Comparison of ENCODE assay signal across 1 cellular context in genomic region chr1:193104906-193105820, GRCh38.
TF ChIP-seq lines count a peak whose summit lies in the region.

Gene GLRX2, minus strand, starts transcription at chr1:193105414. Its CDS starts 32 bp downstream, at chr1:193105382.

TF ChIP-seq in K562, 482 proteins besides CTCF, POLR2A, EP300 and RAD21 (continued from another document and continues in another):
- TF ChIP-seq MGA (IDR thresholded peaks at IDR 0.05), result peak; percentile 51
- TF ChIP-seq ZNF609 (CRISPR knock-in tag; IDR thresholded peaks at IDR 0.05; ENCODE audit: borderline replicate concordance), result peak; percentile 64; the same call in 1 of the 2 replicates
- TF ChIP-seq TFAP4 (CRISPR knock-in tag; IDR thresholded peaks at IDR 0.05; ENCODE audit: borderline replicate concordance), result peak; percentile 94
- TF ChIP-seq NFYB (IDR thresholded peaks at IDR 0.05; ENCODE audit: extremely low read depth, insufficient read length), result no peak
- TF ChIP-seq SREBF2 (CRISPR knock-in tag; IDR thresholded peaks at IDR 0.05), result no peak
- no peak for TF ChIP-seq HEY1 (CRISPR knock-in tag; IDR thresholded peaks at IDR 0.05; ENCODE audit: borderline replicate concordance)
- peak; percentile 78 for TF ChIP-seq MAX (CRISPR knock-in tag; IDR thresholded peaks at IDR 0.05)
- TF ChIP-seq ZNF785 (CRISPR knock-in tag; IDR thresholded peaks at IDR 0.05), result no peak
- no peak for TF ChIP-seq MBD1 (CRISPR knock-in tag; IDR thresholded peaks at IDR 0.05)
- TF ChIP-seq MTA2 (IDR thresholded peaks at IDR 0.05; ENCODE audit: low read depth), result no peak
- TF ChIP-seq NFIX (CRISPR knock-in tag; IDR thresholded peaks at IDR 0.05; ENCODE audit: low read depth), result no peak
- no peak for TF ChIP-seq ZNF232 (CRISPR knock-in tag; IDR thresholded peaks at IDR 0.05)
- TF ChIP-seq NR2C1 (IDR thresholded peaks at IDR 0.05), result no peak
- no peak for TF ChIP-seq NR2C1 (tag; IDR thresholded peaks at IDR 0.05)
- no peak for TF ChIP-seq SMAD2 (IDR thresholded peaks at IDR 0.05; ENCODE audit: low read depth, low read length)
- no peak for TF ChIP-seq DNMT1 (IDR thresholded peaks at IDR 0.05)
- no peak for TF ChIP-seq ZNF408 (CRISPR knock-in tag; IDR thresholded peaks at IDR 0.05; ENCODE audit: low read depth)
- TF ChIP-seq YBX1 (IDR thresholded peaks at IDR 0.05), result no peak
- no peak for TF ChIP-seq ZNF79 (CRISPR knock-in tag; IDR thresholded peaks at IDR 0.05; ENCODE audit: low read depth)
- TF ChIP-seq SP2 (IDR thresholded peaks at IDR 0.05; ENCODE audit: extremely low read depth, low read depth, low read length, poor library complexity, severe bottlenecking), result no peak
- no peak for TF ChIP-seq ZBTB17 (CRISPR knock-in tag; IDR thresholded peaks at IDR 0.05)
- no peak for TF ChIP-seq DEAF1 (CRISPR knock-in tag; IDR thresholded peaks at IDR 0.05)
- TF ChIP-seq PRDM10 (IDR thresholded peaks at IDR 0.05; ENCODE audit: partially characterized antibody), result peak; percentile 4
- no peak for TF ChIP-seq ZNF277 (CRISPR knock-in tag; IDR thresholded peaks at IDR 0.05; ENCODE audit: borderline replicate concordance)
- TF ChIP-seq PML (IDR thresholded peaks at IDR 0.05; ENCODE audit: low read length), result peak; percentile 35; the same call in 1 of the 2 replicates
- TF ChIP-seq DMBX1 (CRISPR knock-in tag; IDR thresholded peaks at IDR 0.05; ENCODE audit: borderline replicate concordance), result no peak
- TF ChIP-seq TCF7 (IDR thresholded peaks at IDR 0.05; ENCODE audit: borderline replicate concordance), result no peak
- no peak for TF ChIP-seq ZNF124 (CRISPR knock-in tag; IDR thresholded peaks at IDR 0.05)
- no peak for TF ChIP-seq U2AF2 (optimal IDR thresholded peaks at IDR 0.05; ENCODE audit: low read depth, low read length)
- no peak for TF ChIP-seq RFX5 (IDR thresholded peaks at IDR 0.05; ENCODE audit: low read depth, low read length)
